14 cellular contexts compared by ENCODE assay signal in the genomic region with DNA sequence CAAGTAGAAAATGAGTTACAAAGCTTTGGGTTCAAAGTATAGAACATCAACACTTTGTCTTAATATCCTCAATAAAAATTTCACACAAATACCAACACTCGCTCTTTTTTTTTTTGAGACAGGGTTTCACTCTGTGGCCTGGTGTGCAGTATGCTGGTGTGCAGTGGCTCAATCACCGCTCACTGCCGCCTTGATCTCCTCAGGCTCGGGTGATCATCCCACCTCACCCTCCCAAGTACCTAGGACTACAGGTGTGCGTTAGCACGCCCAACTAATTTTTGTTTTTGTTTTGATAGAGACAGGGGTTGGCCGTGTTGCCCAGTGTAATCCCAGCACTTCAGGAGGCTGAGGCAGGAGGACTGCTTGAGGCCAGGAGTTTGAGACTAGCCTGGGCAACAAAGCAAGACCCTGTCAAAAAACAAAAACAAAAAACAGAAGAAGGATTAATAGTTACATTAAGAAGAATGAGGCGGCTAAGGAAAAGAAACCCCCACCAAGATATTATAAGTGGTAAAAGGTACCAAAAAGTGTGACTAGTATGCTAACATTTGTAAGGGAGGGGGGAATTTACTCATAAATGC. TPM values are rescaled to one million over a fixed set of nuclear protein-coding genes. Genes with fewer than 3 reads are reported as not detected.
DNase-seq lines count a peak whose midpoint lies in the region; ATAC-seq and TF ChIP-seq lines count a peak whose summit lies in the region.
"Had no signal": no experiment of that assay in that cellular context is flagged by ENCODE, and none has a peak within 500 bp of the region (broad histone marks: within the 10 kb centered on the region; RNA-seq: fewer than 3 reads in every experiment).

No MANE protein-coding gene starts in this region.

- DNase-seq in activated T-cell treated with anti-CD3 and anti-CD28 coated beads, Interleukin-2, amount 50 U/mL, for 24 hours, result no peak
- no peak for DNase-seq in activated T-cell treated with anti-CD3 and anti-CD28 coated beads for 4 hours
- peak; percentile 27 for DNase-seq in left lobe of liver (ENCODE audit: low spot score)
- no peak for DNase-seq in cerebellum (ENCODE audit: low spot score)
- DNase-seq in effector CD4-positive, alpha-beta T cell, result no peak
- no peak for DNase-seq in DMS 273 treated with DMSO at 0.1 percent for 48 hours (lab: John Stamatoyannopoulos, UW)
- DNase-seq: anterior cingulate cortex; NCI-H2029 treated with DMSO at 0.1 percent for 48 hours; NK-92 treated with Interleukin-12 subunit alpha and Interleukin-12 subunit beta, amount 100 ng/mL, for 24 hours had no signal

- H3K4me2 ChIP-seq in SU-DHL-6 (ENCODE audit: low read depth, low read length, poor library complexity, severe bottlenecking), result peak overlapping the region; percentile 61
- H3K4me2 ChIP-seq: smooth muscle cell had no signal

- H3F3A ChIP-seq in SU-DHL-6 (ENCODE audit: insufficient read depth), result peaks cover 48% of the 10 kb centered on the region

- H4K20me1 ChIP-seq in SU-DHL-6 (ENCODE audit: low read depth, low read length), result peaks cover 10% of the 10 kb centered on the region; the same call in 1 of the 2 replicates

- H3K79me2 ChIP-seq in SU-DHL-6 (ENCODE audit: insufficient read depth, low read length), result peaks cover 99% of the 10 kb centered on the region

- H3K27me3 ChIP-seq in SU-DHL-6 (ENCODE audit: low read length) (no peaks in the 10 kb centered on the region), thymus (ENCODE audit: control insufficient read depth, insufficient read depth) (no peaks in the 10 kb centered on the region)

- H3K36me3 Mint-ChIP-seq in activated T-cell treated with anti-CD3 and anti-CD28 coated beads, Interleukin-2, amount 50 U/mL, for 24 hours (ENCODE audit: low read depth), result peaks cover 87% of the 10 kb centered on the region

- peak overlapping the region; percentile 91 for H3K27ac ChIP-seq in SU-DHL-6 (ENCODE audit: low read depth, low read length)
- H3K27ac ChIP-seq in thymus (ENCODE audit: low read depth), result peak overlapping the region; percentile 48
- H3K27ac ChIP-seq: SK-N-MC had no signal

- peak overlapping the region; percentile 55 for H3K4me3 Mint-ChIP-seq in activated T-cell treated with anti-CD3 and anti-CD28 coated beads, Interleukin-2, amount 50 U/mL, for 24 hours
- H3K4me3 Mint-ChIP-seq: neural crest cell had no signal

- TF ChIP-seq CTCF in SU-DHL-6 (IDR thresholded peaks at IDR 0.05; ENCODE audit: insufficient read depth, low read length, poor library complexity, severe bottlenecking), result no peak

- H3K9me3 Mint-ChIP-seq in activated T-cell treated with anti-CD3 and anti-CD28 coated beads, Interleukin-2, amount 50 U/mL, for 24 hours, result peaks cover 2% of the 10 kb centered on the region
- H3K9me3 Mint-ChIP-seq: neural crest cell had no signal

- peaks cover 92% of the 10 kb centered on the region for H3K4me1 Mint-ChIP-seq in activated T-cell treated with anti-CD3 and anti-CD28 coated beads, Interleukin-2, amount 50 U/mL, for 24 hours (ENCODE audit: low read depth)

- H3K9me2 ChIP-seq in SU-DHL-6 (replicated peaks; ENCODE audit: insufficient read depth, low read length), result no peaks in the 10 kb centered on the region

- no peaks in the 10 kb centered on the region for H3K36me3 ChIP-seq in SU-DHL-6 (ENCODE audit: low read length)
- peaks cover 8% of the 10 kb centered on the region for H3K36me3 ChIP-seq in thymus (ENCODE audit: control insufficient read depth, insufficient read depth)

- H3K9me3 ChIP-seq in SU-DHL-6 (ENCODE audit: insufficient read depth, low read length) (no peaks in the 10 kb centered on the region), thymus (ENCODE audit: control insufficient read depth) (no peaks in the 10 kb centered on the region)

- WGBS in thymus, result 82% methylated on average over 8 of the region's 8 CpGs

- ATAC-seq in left lobe of liver, result no peak

- H3K4me1 ChIP-seq in thymus (ENCODE audit: control insufficient read depth, insufficient read depth, low read length), result peaks cover 3% of the 10 kb centered on the region

- H3K27ac Mint-ChIP-seq in activated T-cell treated with anti-CD3 and anti-CD28 coated beads, Interleukin-2, amount 50 U/mL, for 24 hours, result peak overlapping the region; percentile 99

- peak overlapping the region; percentile 21 for H3K9ac ChIP-seq in SU-DHL-6 (ENCODE audit: low read length)

- H2AFZ ChIP-seq in SU-DHL-6 (ENCODE audit: low read depth, low read length, severe bottlenecking), result no peak overlapping the region

- H3K27me3 Mint-ChIP-seq in activated T-cell treated with anti-CD3 and anti-CD28 coated beads, Interleukin-2, amount 50 U/mL, for 24 hours, result no peaks in the 10 kb centered on the region

- H3K4me3 ChIP-seq in SU-DHL-6 (ENCODE audit: insufficient read depth, low read length, poor library complexity, severe bottlenecking) (peak overlapping the region; percentile 18), thymus (ENCODE audit: low read length) (no peak overlapping the region)
- H3K4me3 ChIP-seq: SK-N-MC, smooth muscle cell had no signal

RNA-seq across cellular contexts. Expression of a gene that starts 20.3 kb away (rescaled TPM):
- 12.7 TPM for total RNA-seq in left lobe of liver
- 79.6 TPM for polyA plus RNA-seq in thymus
- 73.8 TPM for total RNA-seq in cerebellum

RNA-seq across cellular contexts. Expression of a gene that starts 31.1 kb away (rescaled TPM):
- total RNA-seq in left lobe of liver, result 14.1 TPM
- 10.7 TPM for polyA plus RNA-seq in thymus
- 35.6 TPM for total RNA-seq in cerebellum
